27 cellular contexts compared by ENCODE assay signal in the genomic region with DNA sequence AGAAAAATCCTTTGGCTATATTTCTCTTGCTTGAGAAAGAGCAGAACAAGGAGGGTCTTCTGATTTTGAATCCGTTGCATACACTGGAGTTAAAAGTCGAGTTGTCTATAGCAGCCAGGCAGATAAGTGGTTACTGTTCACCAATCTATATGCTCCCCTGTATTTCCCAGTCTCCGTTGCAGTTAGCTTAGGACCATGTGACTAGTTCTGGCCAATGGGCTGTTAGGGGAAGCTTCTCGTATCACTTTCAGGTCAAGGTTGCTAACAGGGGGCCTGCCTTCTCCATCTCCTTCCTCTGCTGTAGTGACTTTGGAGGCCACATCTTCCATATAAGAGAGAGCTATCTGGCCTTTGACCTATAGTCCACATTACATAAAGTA.
DNase-seq lines count a peak whose midpoint lies in the region; ATAC-seq, FAIRE-seq and TF ChIP-seq lines count a peak whose summit lies in the region.
"Had no signal": no experiment of that assay in that cellular context is flagged by ENCODE, and none has a peak within 500 bp of the region (broad histone marks: within the 10 kb centered on the region; RNA-seq: fewer than 3 reads in every experiment).

No MANE protein-coding gene starts in this region.

- H3K9me3 ChIP-seq in breast epithelium (no peaks in the 10 kb centered on the region), mammary epithelial cell (replicated peaks; ENCODE audit: insufficient read depth, low read length) (no peaks in the 10 kb centered on the region), colonic mucosa (no peaks in the 10 kb centered on the region), upper lobe of right lung (no peaks in the 10 kb centered on the region)
- H3K9me3 ChIP-seq: BE2C, HAP-1, right atrium auricular region, SJSA1 had no signal

- no peak for TF ChIP-seq POLR2A in breast epithelium (IDR thresholded peaks at IDR 0.05)
- no peak for TF ChIP-seq POLR2A in GM12892 (IDR thresholded peaks at IDR 0.05; ENCODE audit: low read depth, low read length)

- H4K8ac ChIP-seq in mesendoderm (ENCODE audit: low read depth, low read length) = no peak overlapping the region

- BruUV-seq in mammary epithelial cell (replicated peaks; lab: Mats Ljungman, UMichigan) = no TSS peak

- H3K4ac ChIP-seq in mesendoderm (ENCODE audit: low read depth, low read length) = no peak overlapping the region

- H3K9ac ChIP-seq in mammary epithelial cell (ENCODE audit: insufficient read depth, low read length) (no peak overlapping the region), colonic mucosa (ENCODE audit: low read depth in 2 of 2, low read length in 2 of 2) (no peak overlapping the region), mesendoderm (ENCODE audit: low read length) (no peak overlapping the region)

- H2AK5ac ChIP-seq in mesendoderm (ENCODE audit: low read length) = no peak overlapping the region

- no peaks in the 10 kb centered on the region for H3K36me3 ChIP-seq in breast epithelium
- no peaks in the 10 kb centered on the region for H3K36me3 ChIP-seq in mammary epithelial cell (ENCODE audit: insufficient read depth, low read length)
- no peaks in the 10 kb centered on the region for H3K36me3 ChIP-seq in colonic mucosa
- no peaks in the 10 kb centered on the region for H3K36me3 ChIP-seq in mesendoderm (ENCODE audit: control insufficient read depth, insufficient read depth, low read length)
- no peaks in the 10 kb centered on the region for H3K36me3 ChIP-seq in upper lobe of right lung
- H3K36me3 ChIP-seq: BE2C, HAP-1, right atrium auricular region, SJSA1 had no signal

- no peak overlapping the region for H3K56ac ChIP-seq in mesendoderm (ENCODE audit: low read length)

- H3K4me3 ChIP-seq in breast epithelium = no peak overlapping the region
- no peak overlapping the region for H3K4me3 ChIP-seq in mammary epithelial cell (replicated peaks in 1 of 3; ENCODE audit: insufficient read depth in 1 of 3, low read depth in 2 of 3, low read length in 3 of 3)
- no peak overlapping the region for H3K4me3 ChIP-seq in colonic mucosa
- no peak overlapping the region for H3K4me3 ChIP-seq in mesendoderm (ENCODE audit: low read length)
- no peak overlapping the region for H3K4me3 ChIP-seq in upper lobe of right lung
- H3K4me3 ChIP-seq: HAP-1, right atrium auricular region, SJSA1 had no signal

- WGBS in mammary epithelial cell (ENCODE audit: low coverage, missing lambda C conversion rate) = 66% methylated on average over 4 of the region's 4 CpGs
- WGBS in mesendoderm (ENCODE audit: extremely low coverage, insufficient coverage, low lambda C conversion rate) = no CpG with 5 or more reads among the region's 4 CpGs

- H2BK15ac ChIP-seq in mesendoderm (replicated peaks; ENCODE audit: low read depth) = peak overlapping the region; percentile 98

- DNase-seq in breast epithelium (ENCODE audit: low spot score in 2 of 2) (no peak), mammary epithelial cell (no peak), colonic mucosa (peak; percentile 71), mesendoderm (no peak), upper lobe of right lung (no peak), urothelium cell line (ENCODE audit: low spot score) (no peak), GM12892 (ENCODE audit: insufficient read length) (no peak)
- DNase-seq: activated CD4-positive, CD25-positive, alpha-beta regulatory T cell treated with anti-CD3 and anti-CD28 coated beads, Interleukin-2, amount 50 U/mL, for 72 hours; activated naive CD4-positive, alpha-beta T cell treated with Interleukin-2 at 50 U/mL for 16 hours; activated T-cell treated with anti-CD3 and anti-CD28 coated beads, Interleukin-2, amount 50 U/mL, for 72 hours; BE2C; cortex of kidney; endodermal cell; kidney; naive B cell; NCI-H1417 treated with DMSO at 0.1 percent for 48 hours; NCI-H2081 treated with DMSO at 0.1 percent for 48 hours; NCI-H446 treated with DMSO at 0.1 percent for 48 hours; stimulated activated CD4-positive, alpha-beta T cell treated with anti-CD3 and anti-CD28 coated beads, Interleukin-4, amount 100 ng/mL, for 24 hours; stimulated activated naive B cell treated with anti-CD40 and anti-IgM and Interleukin-4, amounts not matched to agents 10 μg/mL and 1 μg/mL and 100 μg/mL, for 72 hours; T-cell had no signal

- H3K4me1 ChIP-seq in breast epithelium (no peaks in the 10 kb centered on the region), mammary epithelial cell (ENCODE audit: insufficient read depth, low read length) (no peaks in the 10 kb centered on the region), colonic mucosa (no peaks in the 10 kb centered on the region), mesendoderm (ENCODE audit: control insufficient read depth, low read depth, low read length) (peaks cover 5% of the 10 kb centered on the region), upper lobe of right lung (no peaks in the 10 kb centered on the region)
- H3K4me1 ChIP-seq: BE2C, HAP-1, right atrium auricular region, SJSA1 had no signal

- H3K79me1 ChIP-seq in mesendoderm (ENCODE audit: low read length) = no peaks in the 10 kb centered on the region

- H3K79me2 ChIP-seq in mammary epithelial cell (ENCODE audit: insufficient read depth, low read length) = no peaks in the 10 kb centered on the region
- no peaks in the 10 kb centered on the region for H3K79me2 ChIP-seq in mesendoderm (ENCODE audit: control insufficient read depth, insufficient read depth, low read length)

- no peaks in the 10 kb centered on the region for H4K20me1 ChIP-seq in mammary epithelial cell (ENCODE audit: insufficient read depth, low read length)

- no peak overlapping the region for H4K5ac ChIP-seq in mesendoderm (ENCODE audit: low read length)

- no peak overlapping the region for H2BK120ac ChIP-seq in mesendoderm (ENCODE audit: low read depth, low read length)

- ATAC-seq in upper lobe of right lung = peak; percentile 20
- no peak for ATAC-seq in HG03039 (IDR thresholded peaks at IDR 0.05; ENCODE audit: unreplicated experiment)
- ATAC-seq: activated T-cell treated with anti-CD3 and anti-CD28 coated beads, Interleukin-2, amount 50 U/mL, for 72 hours; stimulated activated naive B cell treated with anti-CD40 and anti-IgM and Interleukin-4, amounts not matched to agents 10 μg/mL and 1 μg/mL and 100 μg/mL, for 72 hours; T-cell had no signal

- dilution Hi-C loops in mammary epithelial cell (cut with HindIII; ENCODE audit: low sequenced_read_pairs) = no loop called here

- no peak overlapping the region for H3K23ac ChIP-seq in mesendoderm (ENCODE audit: low read length)

- no peak overlapping the region for H3K18ac ChIP-seq in mesendoderm (ENCODE audit: low read length)

- no peak for FAIRE-seq in urothelium cell line (lab: Jason Lieb, UNC)
- FAIRE-seq in GM12892 (lab: Jason Lieb, UNC) = no peak
- FAIRE-seq: bronchial epithelial cell, TTC549 had no signal

- H3K27ac ChIP-seq in breast epithelium = peak overlapping the region; percentile 13 to 15
- no peak overlapping the region for H3K27ac ChIP-seq in mammary epithelial cell (ENCODE audit: insufficient read depth, low read depth, low read length)
- H3K27ac ChIP-seq in colonic mucosa = peak overlapping the region; percentile 80
- no peak overlapping the region for H3K27ac ChIP-seq in mesendoderm (ENCODE audit: low read depth, low read length)
- H3K27ac ChIP-seq in upper lobe of right lung = no peak overlapping the region
- H3K27ac ChIP-seq: right atrium auricular region, SJSA1 had no signal

- no peaks in the 10 kb centered on the region for H3K27me3 ChIP-seq in breast epithelium
- H3K27me3 ChIP-seq in mammary epithelial cell (ENCODE audit: insufficient read depth, low read length) = no peaks in the 10 kb centered on the region
- H3K27me3 ChIP-seq in colonic mucosa = no peaks in the 10 kb centered on the region
- no peaks in the 10 kb centered on the region for H3K27me3 ChIP-seq in mesendoderm (ENCODE audit: insufficient read depth, low read length, poor library complexity)
- H3K27me3 ChIP-seq in upper lobe of right lung = no peaks in the 10 kb centered on the region
- H3K27me3 ChIP-seq: BE2C, right atrium auricular region, SJSA1 had no signal

- H2AFZ ChIP-seq in mammary epithelial cell (ENCODE audit: low read depth, low read length) = no peak overlapping the region

- intact Hi-C loops in breast epithelium (cut with DNase I; ENCODE audit: low total_unique reads) = no loop called here
- intact Hi-C loops in mammary epithelial cell (cut with micrococcal nuclease) = no loop called here
- intact Hi-C loops in colonic mucosa (cut with DNase I) = no loop called here
- intact Hi-C loops in upper lobe of right lung (cut with DNase I) = no loop called here

- H2BK5ac ChIP-seq in mesendoderm (ENCODE audit: low read length) = no peak overlapping the region

- TF ChIP-seq CTCF in breast epithelium (IDR thresholded peaks at IDR 0.05) (no peak), mammary epithelial cell (conservative IDR thresholded peaks at IDR 0.05 in 1 of 2, IDR thresholded peaks at IDR 0.05 in 1 of 2; ENCODE audit: extremely low read depth in 1 of 2, insufficient read depth in 1 of 2, low read depth in 1 of 2, low read length in 2 of 2) (no peak), colonic mucosa (IDR thresholded peaks at IDR 0.05) (no peak), upper lobe of right lung (IDR thresholded peaks at IDR 0.05) (no peak)

- in situ Hi-C loops in mammary epithelial cell (cut with MboI; ENCODE audit: low sequenced_read_pairs in 2 of 2) = no loop called here

- CTCF ChIA-PET in mammary epithelial cell (lab: Charles Lee; ENCODE audit: low non-redundant PET) = interaction anchor here (0.6 kb wide), 1 partner anchor 253 kb away, joined by 3 read pairs; no protein-coding TSS in a partner anchor

- H3K4me2 ChIP-seq in mammary epithelial cell (ENCODE audit: insufficient read depth, low read depth, low read length) (no peak overlapping the region), mesendoderm (ENCODE audit: low read length) (no peak overlapping the region)

Comparison
In these comparisons a context has a peak if more than half of its experiments do, and no peak if none do; other contexts are left out.
1. H3K27ac ChIP-seq: peak in breast epithelium (2 of 2) and colonic mucosa (single experiment); none in mammary epithelial cell (single experiment), mesendoderm (single experiment) and upper lobe of right lung (single experiment).